Comparison of ENCODE assay signal across 8 cellular contexts in the genomic region with DNA sequence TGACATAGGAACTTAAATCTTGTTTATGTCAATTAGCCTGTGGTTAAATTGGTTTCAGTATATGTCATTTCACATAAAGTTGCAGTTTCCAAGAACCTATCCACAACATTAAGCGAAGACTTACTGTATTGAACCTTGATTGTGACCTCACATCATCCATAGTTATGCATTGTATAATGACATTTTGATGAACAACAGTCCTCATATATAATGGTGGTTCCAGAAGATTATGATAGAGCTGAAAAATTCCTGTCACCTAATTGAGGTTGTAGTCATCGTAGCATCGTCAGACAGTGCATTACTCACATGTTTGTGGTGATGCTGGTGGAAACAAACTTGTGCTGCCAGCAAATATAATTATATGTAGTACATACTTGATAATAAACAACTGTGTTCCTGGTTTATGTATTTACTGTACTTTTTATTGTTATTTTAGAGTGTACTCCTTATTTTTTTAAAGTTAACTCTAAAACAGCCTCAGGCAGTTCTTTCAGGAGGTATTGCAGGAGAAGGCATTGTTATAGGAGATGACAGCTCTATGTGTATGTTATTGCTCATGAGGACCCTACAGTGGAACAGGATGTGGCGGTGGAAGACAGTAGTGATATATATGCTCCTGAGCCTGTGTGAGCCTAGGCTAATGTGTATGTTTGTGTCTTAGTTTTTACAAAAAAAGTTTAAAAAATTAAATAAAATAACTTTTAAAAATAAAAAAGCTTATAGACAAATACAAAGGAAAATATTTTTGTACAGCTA. TPM values are rescaled to one million over a fixed set of nuclear protein-coding genes. Genes with fewer than 3 reads are reported as not detected.
DNase-seq lines count a peak whose midpoint lies in the region; ATAC-seq lines count a peak whose summit lies in the region.

No MANE protein-coding gene starts in this region.

- H3K27ac Mint-ChIP-seq in activated naive CD4-positive, alpha-beta T cell treated with anti-CD3 and anti-CD28 coated beads for 36 hours: no peak overlapping the region
- H3K27ac Mint-ChIP-seq in activated naive CD8-positive, alpha-beta T cell treated with anti-CD3 and anti-CD28 coated beads, Interleukin-2, amount 10 ng/mL, durations not matched to agents 7 days and 5 days: no peak overlapping the region
- peak overlapping the region; percentile 81 to 94 for H3K27ac Mint-ChIP-seq in stimulated activated naive CD8-positive, alpha-beta T cell treated with anti-CD3 and anti-CD28 coated beads, Interleukin-15, amount 100 ng/mL, for 72 hours

- DNase-seq in activated naive CD4-positive, alpha-beta T cell treated with anti-CD3 and anti-CD28 coated beads for 36 hours: peak; percentile 27
- no peak for DNase-seq in activated naive CD4-positive, alpha-beta T cell treated with Interleukin-2 at 50 U/mL for 16 hours
- DNase-seq in activated naive CD8-positive, alpha-beta T cell treated with anti-CD3 and anti-CD28 coated beads, Interleukin-2, amount 10 ng/mL, durations not matched to agents 7 days and 5 days: no peak
- DNase-seq in stimulated activated naive CD8-positive, alpha-beta T cell treated with anti-CD3 and anti-CD28 coated beads, Interleukin-15, amount 100 ng/mL, for 72 hours: peak in 1 of 2 donors; percentile 32
- no peak for DNase-seq in HK-2 (ENCODE audit: unreplicated experiment)
- no peak for DNase-seq in NCI-H1417 treated with DMSO at 0.1 percent for 48 hours (lab: John Stamatoyannopoulos, UW)
- DNase-seq in NCI-H2196 treated with DMSO at 0.1 percent for 48 hours (lab: John Stamatoyannopoulos, UW; ENCODE audit: unreplicated experiment): no peak

- ATAC-seq in HG03103 (IDR thresholded peaks at IDR 0.05; ENCODE audit: low read depth, unreplicated experiment): peak; percentile 58
- peak; percentile 88 for ATAC-seq in activated naive CD8-positive, alpha-beta T cell treated with anti-CD3 and anti-CD28 coated beads, Interleukin-2, amount 10 ng/mL, durations not matched to agents 7 days and 5 days (ENCODE audit: low read depth)
- ATAC-seq in stimulated activated naive CD8-positive, alpha-beta T cell treated with anti-CD3 and anti-CD28 coated beads, Interleukin-15, amount 100 ng/mL, for 72 hours: peak; percentile 92

- CTCF ChIA-PET in activated naive CD4-positive, alpha-beta T cell treated with anti-CD3 and anti-CD28 coated beads for 36 hours (lab: Charles Lee): interaction anchor here (0.7 to 1.0 kb wide), 2 partner anchors 11 to 23 kb away, joined by 3 read pairs; no protein-coding TSS in a partner anchor

- H3K4me1 Mint-ChIP-seq in activated naive CD4-positive, alpha-beta T cell treated with anti-CD3 and anti-CD28 coated beads for 36 hours (ENCODE audit: low read depth): peaks cover 9% of the 10 kb centered on the region
- H3K4me1 Mint-ChIP-seq in activated naive CD8-positive, alpha-beta T cell treated with anti-CD3 and anti-CD28 coated beads, Interleukin-2, amount 10 ng/mL, durations not matched to agents 7 days and 5 days: peaks cover 12% of the 10 kb centered on the region
- peaks cover 26% of the 10 kb centered on the region for H3K4me1 Mint-ChIP-seq in stimulated activated naive CD8-positive, alpha-beta T cell treated with anti-CD3 and anti-CD28 coated beads, Interleukin-15, amount 100 ng/mL, for 72 hours

- intact Hi-C loops in activated naive CD4-positive, alpha-beta T cell treated with anti-CD3 and anti-CD28 coated beads for 36 hours (cut with micrococcal nuclease): loop anchor here (10.0 kb wide), 1 partner anchor 1032 kb away; the partner anchor contains the start of gene CWC22

- POLR2A ChIA-PET in activated naive CD8-positive, alpha-beta T cell treated with anti-CD3 and anti-CD28 coated beads, Interleukin-2, amount 10 ng/mL, durations not matched to agents 7 days and 5 days (lab: Charles Lee): no interaction called here

- H3K4me3 Mint-ChIP-seq in activated naive CD4-positive, alpha-beta T cell treated with anti-CD3 and anti-CD28 coated beads for 36 hours: no peak overlapping the region
- no peak overlapping the region for H3K4me3 Mint-ChIP-seq in activated naive CD8-positive, alpha-beta T cell treated with anti-CD3 and anti-CD28 coated beads, Interleukin-2, amount 10 ng/mL, durations not matched to agents 7 days and 5 days
- H3K4me3 Mint-ChIP-seq in stimulated activated naive CD8-positive, alpha-beta T cell treated with anti-CD3 and anti-CD28 coated beads, Interleukin-15, amount 100 ng/mL, for 72 hours: peak overlapping the region in 1 of 2 donors; percentile 26

- peaks cover 1% of the 10 kb centered on the region for H3K36me3 Mint-ChIP-seq in activated naive CD4-positive, alpha-beta T cell treated with anti-CD3 and anti-CD28 coated beads for 36 hours (ENCODE audit: low read depth)
- H3K36me3 Mint-ChIP-seq in activated naive CD8-positive, alpha-beta T cell treated with anti-CD3 and anti-CD28 coated beads, Interleukin-2, amount 10 ng/mL, durations not matched to agents 7 days and 5 days: peaks cover 5% of the 10 kb centered on the region

- no peaks in the 10 kb centered on the region for H3K9me3 Mint-ChIP-seq in activated naive CD4-positive, alpha-beta T cell treated with anti-CD3 and anti-CD28 coated beads for 36 hours
- H3K9me3 Mint-ChIP-seq in activated naive CD8-positive, alpha-beta T cell treated with anti-CD3 and anti-CD28 coated beads, Interleukin-2, amount 10 ng/mL, durations not matched to agents 7 days and 5 days: peaks cover 3% of the 10 kb centered on the region
- H3K9me3 Mint-ChIP-seq in stimulated activated naive CD8-positive, alpha-beta T cell treated with anti-CD3 and anti-CD28 coated beads, Interleukin-15, amount 100 ng/mL, for 72 hours: no peaks in the 10 kb centered on the region

- no peaks in the 10 kb centered on the region for H3K27me3 Mint-ChIP-seq in activated naive CD4-positive, alpha-beta T cell treated with anti-CD3 and anti-CD28 coated beads for 36 hours (ENCODE audit: low read depth)
- H3K27me3 Mint-ChIP-seq in activated naive CD8-positive, alpha-beta T cell treated with anti-CD3 and anti-CD28 coated beads, Interleukin-2, amount 10 ng/mL, durations not matched to agents 7 days and 5 days: no peaks in the 10 kb centered on the region
- H3K27me3 Mint-ChIP-seq in stimulated activated naive CD8-positive, alpha-beta T cell treated with anti-CD3 and anti-CD28 coated beads, Interleukin-15, amount 100 ng/mL, for 72 hours: no peaks in the 10 kb centered on the region

RNA-seq across cellular contexts. Expression of gene UBE2E3, which starts 56.6 kb away (rescaled TPM):
- 10 to 100 TPM; 25.8 to 29.5 TPM for total RNA-seq in activated naive CD4-positive, alpha-beta T cell treated with anti-CD3 and anti-CD28 coated beads for 36 hours
- total RNA-seq in activated naive CD8-positive, alpha-beta T cell treated with anti-CD3 and anti-CD28 coated beads, Interleukin-2, amount 10 ng/mL, durations not matched to agents 7 days and 5 days: 10 to 100 TPM; 22.0 to 28.8 TPM

Comparison
In these comparisons a context has a peak if more than half of its experiments do, and no peak if none do; other contexts are left out.
1. H3K27ac Mint-ChIP-seq: peak in stimulated activated naive CD8-positive, alpha-beta T cell treated with anti-CD3 and anti-CD28 coated beads, Interleukin-15, amount 100 ng/mL, for 72 hours (2 of 2); none in activated naive CD4-positive, alpha-beta T cell treated with anti-CD3 and anti-CD28 coated beads for 36 hours (single experiment) and activated naive CD8-positive, alpha-beta T cell treated with anti-CD3 and anti-CD28 coated beads, Interleukin-2, amount 10 ng/mL, durations not matched to agents 7 days and 5 days (single experiment).
2. Peak in every context shown above with its lines, with median percentiles within 50 percentile points of each other: ATAC-seq.